In the genomic region with DNA sequence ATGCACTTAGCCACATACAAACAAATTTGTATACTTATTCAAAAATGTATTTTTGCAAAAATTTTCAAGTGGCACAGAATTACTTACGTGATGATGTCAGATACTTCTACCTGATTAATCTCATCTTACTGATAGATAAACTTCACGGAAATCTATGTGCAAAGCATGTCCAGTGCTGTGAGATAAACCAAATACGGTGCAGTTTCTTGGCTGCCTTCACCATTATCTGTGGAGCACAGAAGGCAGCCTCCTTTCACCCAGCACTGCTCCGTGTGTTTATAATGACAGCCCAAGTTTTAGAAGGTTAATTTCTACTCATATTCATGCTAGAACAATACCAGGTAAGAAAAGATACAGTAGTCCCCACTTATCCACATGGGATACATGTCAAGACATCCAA, we compare ENCODE assay signal across 11 cellular contexts.
"Had no signal": no experiment of that assay in that cellular context is flagged by ENCODE, and none has a peak within 500 bp of the region (broad histone marks: within the 10 kb centered on the region; RNA-seq: fewer than 3 reads in every experiment).

No MANE protein-coding gene starts in this region.

- FAIRE-seq: H1, H54 had no signal

- H3K4me2 ChIP-seq: GM23338 had no signal

- H3K4me1 ChIP-seq: HAP-1 had no signal

- H3K27ac Mint-ChIP-seq: GM23338, H9, HFFc6 had no signal

- DNase-seq: GM23248, GOT3, H7, H9, HCEC 1CT, HFFc6 had no signal

- H3K9me3 ChIP-seq: HAP-1 had no signal

- H3K36me3 ChIP-seq: HAP-1 had no signal

- H3K4me3 ChIP-seq: GM23248, GM23338, HAP-1 had no signal

- H3K9me3 Mint-ChIP-seq: GM23338, H9 had no signal

- ATAC-seq: GM23338, HCT116 had no signal

- H3K9ac ChIP-seq: GM23248 had no signal

- H3K27ac ChIP-seq: GM23248 had no signal

- H3K4me3 Mint-ChIP-seq: GM23338, H9, HFFc6 had no signal

- H2AFZ ChIP-seq: GM23248, GM23338 had no signal
